40 cellular contexts compared by ENCODE assay signal in the genomic region with DNA sequence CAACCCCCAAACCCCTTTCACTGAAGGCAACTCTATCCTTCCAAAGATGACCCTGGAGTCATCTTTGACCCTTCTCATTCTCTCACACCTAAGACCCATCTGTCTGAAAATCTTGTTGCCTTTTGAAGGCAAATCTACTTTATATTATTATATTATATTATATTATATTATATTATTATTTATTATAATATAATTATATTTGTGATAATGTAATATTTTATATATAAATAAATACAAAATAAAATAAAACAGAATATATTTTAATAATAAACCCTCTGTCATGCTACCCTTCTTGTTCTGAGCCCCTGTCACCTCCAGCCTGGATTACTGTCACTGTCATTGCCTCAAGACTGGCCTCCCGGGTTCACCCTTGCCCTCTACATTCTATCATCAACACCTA. TPM values are rescaled to one million over a fixed set of nuclear protein-coding genes. Genes with fewer than 3 reads are reported as not detected.
"Had no signal": no experiment of that assay in that cellular context is flagged by ENCODE, and none has a peak within 500 bp of the region (broad histone marks: within the 10 kb centered on the region; RNA-seq: fewer than 3 reads in every experiment).

No MANE protein-coding gene starts in this region.

- DNase-seq: activated effector memory CD4-positive, alpha-beta T cell treated with anti-CD3 and anti-CD28 coated beads, Interleukin-2, amount 50 U/mL, for 16 hours; activated effector memory CD4-positive, alpha-beta T cell treated with Interleukin-2 at 50 U/mL for 16 hours; activated gamma-delta T cell; activated gamma-delta T cell treated with Interleukin-2 at 50 U/mL for 16 hours; activated naive CD4-positive, alpha-beta T cell; activated naive CD4-positive, alpha-beta T cell treated with anti-CD3 and anti-CD28 coated beads for 36 hours; activated naive CD4-positive, alpha-beta T cell treated with anti-CD3 and anti-CD28 coated beads, Interleukin-2, amount 10 ng/mL, durations not matched to agents 7 days and 5 days; activated naive CD4-positive, alpha-beta T cell treated with anti-CD3 and anti-CD28 coated beads, Interleukin-2, amount 50 U/mL, for 16 hours; activated naive CD4-positive, alpha-beta T cell treated with Interleukin-2 at 50 U/mL for 16 hours; activated naive CD8-positive, alpha-beta T cell treated with anti-CD3 and anti-CD28 coated beads for 36 hours; activated naive CD8-positive, alpha-beta T cell treated with anti-CD3 and anti-CD28 coated beads, Interleukin-2, amount 10 ng/mL, durations not matched to agents 7 days and 5 days; activated naive CD8-positive, alpha-beta T cell treated with anti-CD3 and anti-CD28 coated beads, Interleukin-2, amount 50 U/mL, for 24 hours; activated T-cell treated with anti-CD3 and anti-CD28 coated beads, Interleukin-2, amount 50 U/mL, for 1 hour; activated T-cell treated with anti-CD3 and anti-CD28 coated beads, Interleukin-2, amount 50 U/mL, for 24 hours; activated T-cell treated with anti-CD3 and anti-CD28 coated beads, Interleukin-2, amount 50 U/mL, for 4 hours; activated T-cell treated with anti-CD3 and anti-CD28 coated beads, Interleukin-2, amount 50 U/mL, for 48 hours; activated T-cell treated with anti-CD3 and anti-CD28 coated beads, Interleukin-2, amount 50 U/mL, for 72 hours; adrenal gland; amniotic stem cell; amygdala; aorta; body of pancreas; brain microvascular endothelial cell; caudate nucleus; central memory CD4-positive, alpha-beta T cell; cerebellar nuclear complex had no signal

- H3K27me3 ChIP-seq: ascending aorta had no signal

- FAIRE-seq: astrocyte, bronchial epithelial cell had no signal

- H3K36me3 Mint-ChIP-seq: activated naive CD4-positive, alpha-beta T cell treated with anti-CD3 and anti-CD28 coated beads, Interleukin-2, amount 10 ng/mL, durations not matched to agents 7 days and 5 days; activated naive CD4-positive, alpha-beta T cell treated with anti-CD3 and anti-CD28 coated beads, Interleukin-2, amount 50 U/mL, for 24 hours; activated naive CD8-positive, alpha-beta T cell; activated naive CD8-positive, alpha-beta T cell treated with anti-CD3 and anti-CD28 coated beads for 36 hours; activated naive CD8-positive, alpha-beta T cell treated with anti-CD3 and anti-CD28 coated beads, Interleukin-2, amount 10 ng/mL, durations not matched to agents 7 days and 5 days; brain had no signal

- H3K4me1 ChIP-seq: ascending aorta had no signal

- H3K27ac ChIP-seq: adrenal gland, ascending aorta, body of pancreas, brain microvascular endothelial cell, breast epithelium, cardiac muscle cell had no signal

- H3K36me3 ChIP-seq: adrenal gland, ascending aorta, brain microvascular endothelial cell, breast epithelium, cardiac muscle cell had no signal

- H3K4me3 ChIP-seq: adrenal gland, ascending aorta, body of pancreas, breast epithelium, cardiac muscle cell had no signal

- H3K9me3 Mint-ChIP-seq: activated naive CD4-positive, alpha-beta T cell treated with anti-CD3 and anti-CD28 coated beads for 36 hours; activated naive CD4-positive, alpha-beta T cell treated with anti-CD3 and anti-CD28 coated beads, Interleukin-2, amount 10 ng/mL, durations not matched to agents 7 days and 5 days; activated naive CD4-positive, alpha-beta T cell treated with anti-CD3 and anti-CD28 coated beads, Interleukin-2, amount 50 U/mL, for 24 hours; activated naive CD4-positive, alpha-beta T cell treated with anti-CD3 and anti-CD28 coated beads, Interleukin-2, amount 50 U/mL, for 72 hours; activated naive CD8-positive, alpha-beta T cell treated with anti-CD3 and anti-CD28 coated beads for 36 hours; activated naive CD8-positive, alpha-beta T cell treated with anti-CD3 and anti-CD28 coated beads, Interleukin-2, amount 10 ng/mL, durations not matched to agents 7 days and 5 days; activated naive CD8-positive, alpha-beta T cell treated with anti-CD3 and anti-CD28 coated beads, Interleukin-2, amount 50 U/mL, for 24 hours; activated T-cell treated with anti-CD3 and anti-CD28 coated beads, Interleukin-2, amount 50 U/mL, for 24 hours; activated T-cell treated with anti-CD3 and anti-CD28 coated beads, Interleukin-2, amount 50 U/mL, for 4 hours; activated T-cell treated with anti-CD3 and anti-CD28 coated beads, Interleukin-2, amount 50 U/mL, for 72 hours; activated T-helper 1 cell treated with anti-CD3 and anti-CD28 coated beads, Interleukin-12 subunit alpha, Interleukin-12 subunit beta, Interleukin-2, Interleukin-4 antibody, amounts not matched to agents 30 ng/mL and 10 ng/mL and 1 ng/mL, durations not matched to agents 14 hours and 24 hours and 36 hours; activated T-helper 17 cell treated with anti-CD3 and anti-CD28 coated beads, Interleukin-2, amount 50 U/mL, for 72 hours; activated T-helper 2 cell treated with anti-CD3 and anti-CD28 coated beads, Interferon-gamma antibody, Interleukin-2, Interleukin-4, amounts not matched to agents 10 μg/mL and 5 μg/mL and 100 μg/mL, durations not matched to agents 14 hours and 24 hours and 36 hours; central memory CD8-positive, alpha-beta T cell had no signal

- H3K27ac Mint-ChIP-seq: activated naive CD4-positive, alpha-beta T cell treated with anti-CD3 and anti-CD28 coated beads for 36 hours; activated naive CD4-positive, alpha-beta T cell treated with anti-CD3 and anti-CD28 coated beads, Interleukin-2, amount 10 ng/mL, durations not matched to agents 7 days and 5 days; activated naive CD4-positive, alpha-beta T cell treated with anti-CD3 and anti-CD28 coated beads, Interleukin-2, amount 50 U/mL, for 24 hours; activated naive CD4-positive, alpha-beta T cell treated with anti-CD3 and anti-CD28 coated beads, Interleukin-2, amount 50 U/mL, for 72 hours; activated naive CD8-positive, alpha-beta T cell; activated naive CD8-positive, alpha-beta T cell treated with anti-CD3 and anti-CD28 coated beads for 36 hours; activated naive CD8-positive, alpha-beta T cell treated with anti-CD3 and anti-CD28 coated beads, Interleukin-2, amount 10 ng/mL, durations not matched to agents 7 days and 5 days; activated naive CD8-positive, alpha-beta T cell treated with anti-CD3 and anti-CD28 coated beads, Interleukin-2, amount 50 U/mL, for 24 hours; activated T-cell treated with anti-CD3 and anti-CD28 coated beads, Interleukin-2, amount 50 U/mL, for 24 hours; activated T-cell treated with anti-CD3 and anti-CD28 coated beads, Interleukin-2, amount 50 U/mL, for 72 hours; activated T-helper 1 cell treated with anti-CD3 and anti-CD28 coated beads, Interleukin-12 subunit alpha, Interleukin-12 subunit beta, Interleukin-2, Interleukin-4 antibody, amounts not matched to agents 30 ng/mL and 10 ng/mL and 1 ng/mL, durations not matched to agents 14 hours and 24 hours and 36 hours; activated T-helper 17 cell treated with anti-CD3 and anti-CD28 coated beads, Interleukin-2, amount 50 U/mL, for 72 hours; activated T-helper 2 cell treated with anti-CD3 and anti-CD28 coated beads, Interferon-gamma antibody, Interleukin-2, Interleukin-4, amounts not matched to agents 10 μg/mL and 5 μg/mL and 100 μg/mL, durations not matched to agents 14 hours and 24 hours and 36 hours; brain had no signal

- H3K9me3 ChIP-seq: adrenal gland, ascending aorta, body of pancreas, breast epithelium had no signal

- H3K4me3 Mint-ChIP-seq: activated naive CD4-positive, alpha-beta T cell treated with anti-CD3 and anti-CD28 coated beads for 36 hours; activated naive CD4-positive, alpha-beta T cell treated with anti-CD3 and anti-CD28 coated beads, Interleukin-2, amount 10 ng/mL, durations not matched to agents 7 days and 5 days; activated naive CD4-positive, alpha-beta T cell treated with anti-CD3 and anti-CD28 coated beads, Interleukin-2, amount 50 U/mL, for 24 hours; activated naive CD8-positive, alpha-beta T cell; activated naive CD8-positive, alpha-beta T cell treated with anti-CD3 and anti-CD28 coated beads for 36 hours; activated naive CD8-positive, alpha-beta T cell treated with anti-CD3 and anti-CD28 coated beads, Interleukin-2, amount 10 ng/mL, durations not matched to agents 7 days and 5 days; activated naive CD8-positive, alpha-beta T cell treated with anti-CD3 and anti-CD28 coated beads, Interleukin-2, amount 50 U/mL, for 24 hours; activated T-cell treated with anti-CD3 and anti-CD28 coated beads, Interleukin-2, amount 50 U/mL, for 24 hours; activated T-cell treated with anti-CD3 and anti-CD28 coated beads, Interleukin-2, amount 50 U/mL, for 4 hours; activated T-cell treated with anti-CD3 and anti-CD28 coated beads, Interleukin-2, amount 50 U/mL, for 72 hours; activated T-helper 1 cell treated with anti-CD3 and anti-CD28 coated beads, Interleukin-12 subunit alpha, Interleukin-12 subunit beta, Interleukin-2, Interleukin-4 antibody, amounts not matched to agents 30 ng/mL and 10 ng/mL and 1 ng/mL, durations not matched to agents 14 hours and 24 hours and 36 hours; activated T-helper 17 cell treated with anti-CD3 and anti-CD28 coated beads, Interleukin-2, amount 50 U/mL, for 72 hours; brain; central memory CD8-positive, alpha-beta T cell had no signal

- ATAC-seq: activated naive CD4-positive, alpha-beta T cell treated with anti-CD3 and anti-CD28 coated beads, Interleukin-2, amount 50 U/mL, for 72 hours; activated naive CD8-positive, alpha-beta T cell treated with anti-CD3 and anti-CD28 coated beads, Interleukin-2, amount 50 U/mL, for 24 hours; activated T-cell treated with anti-CD3 and anti-CD28 coated beads, Interleukin-2, amount 50 U/mL, for 4 hours; activated T-cell treated with anti-CD3 and anti-CD28 coated beads, Interleukin-2, amount 50 U/mL, for 72 hours; activated T-helper 17 cell treated with anti-CD3 and anti-CD28 coated beads, Interleukin-2, amount 50 U/mL, for 72 hours; body of pancreas had no signal

RNA-seq across cellular contexts. Expression of gene PROK2, which starts 5.0 kb away (rescaled TPM):
- total RNA-seq: activated naive CD4-positive, alpha-beta T cell treated with anti-CD3 and anti-CD28 coated beads, Interleukin-2, amount 50 U/mL, for 72 hours; activated naive CD8-positive, alpha-beta T cell treated with anti-CD3 and anti-CD28 coated beads, Interleukin-2, amount 10 ng/mL, durations not matched to agents 7 days and 5 days; activated T-helper 1 cell treated with anti-CD3 and anti-CD28 coated beads, Interleukin-12 subunit alpha, Interleukin-12 subunit beta, Interleukin-2, Interleukin-4 antibody, amounts not matched to agents 30 ng/mL and 10 ng/mL and 1 ng/mL, durations not matched to agents 14 hours and 24 hours and 36 hours; ascending aorta; astrocyte; body of pancreas; breast epithelium; bronchial epithelial cell; cardiac muscle cell; chondrocyte had no signal
